In genomic region chr4:10119773-10120172, GRCh38 we compare ENCODE assay signal across 17 cellular contexts.
"Had no signal": no experiment of that assay in that cellular context is flagged by ENCODE, and none has a peak within 500 bp of the region (broad histone marks: within the 10 kb centered on the region; RNA-seq: fewer than 3 reads in every experiment).

No MANE protein-coding gene starts in this region.

- H3K9me3 ChIP-seq: body of pancreas, ovary had no signal

- H3K27ac ChIP-seq: body of pancreas, coronary artery, foreskin keratinocyte, neural progenitor cell had no signal

- H3K36me3 ChIP-seq: neural progenitor cell, ovary had no signal

- H3K9me3 Mint-ChIP-seq: activated T-cell treated with anti-CD3 and anti-CD28 coated beads, Interleukin-2, amount 50 U/mL, for 24 hours; central memory CD8-positive, alpha-beta T cell; immature natural killer cell; neural progenitor cell; stimulated activated effector memory CD8-positive, alpha-beta T cell treated with anti-CD3 and anti-CD28 coated beads, Interleukin-12 subunit alpha, Interleukin-12 subunit beta, amount 100 ng/mL, for 72 hours had no signal

- H3K27me3 Mint-ChIP-seq: activated CD8-positive, alpha-beta memory T cell treated with anti-CD3 and anti-CD28 coated beads, Interleukin-2, amount 10 ng/mL, durations not matched to agents 7 days and 5 days; activated naive CD8-positive, alpha-beta T cell; activated T-cell treated with anti-CD3 and anti-CD28 coated beads, Interleukin-2, amount 50 U/mL, for 24 hours; central memory CD8-positive, alpha-beta T cell had no signal

- H3K27ac Mint-ChIP-seq: activated CD8-positive, alpha-beta memory T cell treated with anti-CD3 and anti-CD28 coated beads, Interleukin-2, amount 10 ng/mL, durations not matched to agents 7 days and 5 days; activated T-cell treated with anti-CD3 and anti-CD28 coated beads, Interleukin-2, amount 50 U/mL, for 24 hours; immature natural killer cell; neural progenitor cell; stimulated activated effector memory CD8-positive, alpha-beta T cell treated with anti-CD3 and anti-CD28 coated beads, Interleukin-12 subunit alpha, Interleukin-12 subunit beta, amount 100 ng/mL, for 72 hours had no signal

- H3K4me3 Mint-ChIP-seq: activated CD8-positive, alpha-beta memory T cell treated with anti-CD3 and anti-CD28 coated beads, Interleukin-2, amount 10 ng/mL, durations not matched to agents 7 days and 5 days; activated T-cell treated with anti-CD3 and anti-CD28 coated beads, Interleukin-2, amount 50 U/mL, for 24 hours; central memory CD8-positive, alpha-beta T cell; immature natural killer cell; neural progenitor cell; stimulated activated effector memory CD8-positive, alpha-beta T cell treated with anti-CD3 and anti-CD28 coated beads, Interleukin-12 subunit alpha, Interleukin-12 subunit beta, amount 100 ng/mL, for 72 hours had no signal

- H3K4me3 ChIP-seq: body of pancreas, coronary artery, neural progenitor cell, ovary had no signal

- DNase-seq: activated CD4-positive, alpha-beta T cell treated with anti-CD3 and anti-CD28 coated beads, Interleukin-2, amount 50 U/mL, for 4 hours; activated CD8-positive, alpha-beta memory T cell treated with anti-CD3 and anti-CD28 coated beads, Interleukin-2, amount 10 ng/mL, durations not matched to agents 7 days and 5 days; activated T-cell treated with anti-CD3 and anti-CD28 coated beads, Interleukin-2, amount 50 U/mL, for 24 hours; amygdala; body of pancreas; effector CD4-positive, alpha-beta T cell; foreskin keratinocyte; immature natural killer cell; ovary; T-helper 9 cell; trophoblast cell had no signal

- H2AFZ ChIP-seq: neural progenitor cell had no signal

- H3K9ac ChIP-seq: neural progenitor cell had no signal

- ATAC-seq: activated CD4-positive, CD25-positive, alpha-beta regulatory T cell treated with anti-CD3 and anti-CD28 coated beads, Interleukin-2, amount 50 U/mL, for 24 hours; activated CD8-positive, alpha-beta memory T cell treated with anti-CD3 and anti-CD28 coated beads, Interleukin-2, amount 10 ng/mL, durations not matched to agents 7 days and 5 days; body of pancreas; foreskin keratinocyte; stimulated activated effector memory CD8-positive, alpha-beta T cell treated with anti-CD3 and anti-CD28 coated beads, Interleukin-12 subunit alpha, Interleukin-12 subunit beta, amount 100 ng/mL, for 72 hours had no signal

- H3K27me3 ChIP-seq: body of pancreas, foreskin keratinocyte, neural progenitor cell, ovary had no signal

- H3K4me2 ChIP-seq: neural progenitor cell had no signal
